In genomic region chr6:118869894-118870665, GRCh38 we compare ENCODE assay signal across 19 cellular contexts. TPM values are rescaled to one million over a fixed set of nuclear protein-coding genes. Genes with fewer than 3 reads are reported as not detected.
DNase-seq lines count a peak whose midpoint lies in the region; ATAC-seq, FAIRE-seq and TF ChIP-seq lines count a peak whose summit lies in the region.
"Had no signal": no experiment of that assay in that cellular context is flagged by ENCODE, and none has a peak within 500 bp of the region (broad histone marks: within the 10 kb centered on the region; RNA-seq: fewer than 3 reads in every experiment).

No MANE protein-coding gene starts in this region.

- dilution Hi-C loops in keratinocyte (cut with MboI; ENCODE audit: extremely low pct_ligation_motif_present, low sequenced_read_pairs): no loop called here

- H3K9me3 Mint-ChIP-seq in stimulated activated naive CD8-positive, alpha-beta T cell treated with anti-CD3 and anti-CD28 coated beads, Interleukin-15, amount 100 ng/mL, for 72 hours: peaks cover 13 to 26% of the 10 kb centered on the region in 2 donors
- H3K9me3 Mint-ChIP-seq in activated CD4-positive, alpha-beta memory T cell treated with anti-CD3 and anti-CD28 coated beads, Interleukin-2, amount 10 ng/mL, durations not matched to agents 7 days and 5 days: peaks cover 15% of the 10 kb centered on the region

- in situ Hi-C loops in astrocyte of the spinal cord (cut with HindIII; ENCODE audit: low sequenced_read_pairs): no loop called here

- H3K9ac ChIP-seq in keratinocyte (ENCODE audit: control insufficient read depth, extremely low read depth, insufficient read depth, low read length): no peak overlapping the region

- H3K27ac ChIP-seq in keratinocyte (ENCODE audit: control insufficient read depth, insufficient read depth, low read length) (no peak overlapping the region), SJCRH30 (no peak overlapping the region)
- H3K27ac ChIP-seq: HL-60, left ventricle myocardium inferior, psoas muscle, tibial nerve, WERI-Rb-1 had no signal

- CTCF ChIA-PET in activated CD4-positive, alpha-beta memory T cell treated with anti-CD3 and anti-CD28 coated beads, Interleukin-2, amount 10 ng/mL, durations not matched to agents 7 days and 5 days (lab: Charles Lee): no interaction called here

- H3K9me1 ChIP-seq in keratinocyte (ENCODE audit: control insufficient read depth, extremely low read depth, insufficient read depth, low read length): no peaks in the 10 kb centered on the region

- no peak overlapping the region for H3K4me3 ChIP-seq in astrocyte of the spinal cord (ENCODE audit: low read depth, low read length)
- no peak overlapping the region for H3K4me3 ChIP-seq in keratinocyte (ENCODE audit: control insufficient read depth in 2 of 3, extremely low read depth in 1 of 3, insufficient read depth in 2 of 3, low read depth in 1 of 3, low read length in 3 of 3)
- no peak overlapping the region for H3K4me3 ChIP-seq in SJCRH30
- H3K4me3 ChIP-seq: left ventricle myocardium inferior, psoas muscle, tibial nerve had no signal

- no peaks in the 10 kb centered on the region for H4K20me1 ChIP-seq in keratinocyte (ENCODE audit: control insufficient read depth, extremely low read depth, insufficient read depth, low read length)

- H3K4me3 Mint-ChIP-seq in stimulated activated naive CD8-positive, alpha-beta T cell treated with anti-CD3 and anti-CD28 coated beads, Interleukin-15, amount 100 ng/mL, for 72 hours: peak overlapping the region in 1 of 2 donors; percentile 29
- H3K4me3 Mint-ChIP-seq in activated CD4-positive, alpha-beta memory T cell treated with anti-CD3 and anti-CD28 coated beads, Interleukin-2, amount 10 ng/mL, durations not matched to agents 7 days and 5 days: no peak overlapping the region
- H3K4me3 Mint-ChIP-seq: activated naive CD8-positive, alpha-beta T cell treated with anti-CD3 and anti-CD28 coated beads, Interleukin-2, amount 10 ng/mL, durations not matched to agents 7 days and 5 days; naive B cell had no signal

- ATAC-seq in stimulated activated naive CD8-positive, alpha-beta T cell treated with anti-CD3 and anti-CD28 coated beads, Interleukin-15, Interleukin-2, amounts not matched to agents 100 U/mL and 50 U/mL, for 24 hours: peak; percentile 49
- ATAC-seq in stimulated activated naive CD8-positive, alpha-beta T cell treated with anti-CD3 and anti-CD28 coated beads, Interleukin-15, amount 100 ng/mL, for 72 hours: no peak
- ATAC-seq: psoas muscle had no signal

- H3K36me3 Mint-ChIP-seq in activated CD4-positive, alpha-beta memory T cell treated with anti-CD3 and anti-CD28 coated beads, Interleukin-2, amount 10 ng/mL, durations not matched to agents 7 days and 5 days (ENCODE audit: low read depth): peaks cover 30% of the 10 kb centered on the region

- peak overlapping the region in 1 of 2 donors; percentile 23 for H3K27ac Mint-ChIP-seq in stimulated activated naive CD8-positive, alpha-beta T cell treated with anti-CD3 and anti-CD28 coated beads, Interleukin-15, amount 100 ng/mL, for 72 hours
- no peak overlapping the region for H3K27ac Mint-ChIP-seq in activated CD4-positive, alpha-beta memory T cell treated with anti-CD3 and anti-CD28 coated beads, Interleukin-2, amount 10 ng/mL, durations not matched to agents 7 days and 5 days
- H3K27ac Mint-ChIP-seq: activated naive CD8-positive, alpha-beta T cell treated with anti-CD3 and anti-CD28 coated beads, Interleukin-2, amount 10 ng/mL, durations not matched to agents 7 days and 5 days had no signal

- H2AFZ ChIP-seq in keratinocyte (ENCODE audit: control insufficient read depth, low read length): no peak overlapping the region

- H3K4me1 ChIP-seq in keratinocyte (ENCODE audit: control insufficient read depth, extremely low read depth, insufficient read depth, low read length): peaks cover 6% of the 10 kb centered on the region
- no peaks in the 10 kb centered on the region for H3K4me1 ChIP-seq in SJCRH30
- H3K4me1 ChIP-seq: tibial nerve had no signal

- H3K36me3 ChIP-seq in keratinocyte (ENCODE audit: control insufficient read depth in 2 of 2, extremely low read depth in 1 of 2, insufficient read depth in 2 of 2, low read length in 2 of 2) (no peaks in the 10 kb centered on the region), SJCRH30 (no peaks in the 10 kb centered on the region)
- H3K36me3 ChIP-seq: left ventricle myocardium inferior, tibial nerve, WERI-Rb-1 had no signal

- H3K4me2 ChIP-seq in keratinocyte (ENCODE audit: control insufficient read depth, extremely low read depth, insufficient read depth, low read depth, low read length): peak overlapping the region; percentile 26

- H3K27me3 ChIP-seq in keratinocyte (ENCODE audit: control insufficient read depth, extremely low read depth, insufficient read depth, low read length) (no peaks in the 10 kb centered on the region), SJCRH30 (no peaks in the 10 kb centered on the region)
- H3K27me3 ChIP-seq: tibial nerve had no signal

- no peaks in the 10 kb centered on the region for H3K79me2 ChIP-seq in keratinocyte (ENCODE audit: control insufficient read depth, insufficient read depth, low read length)

- FAIRE-seq in keratinocyte (lab: Jason Lieb, UNC): peak; percentile 5

- POLR2A ChIA-PET in activated CD4-positive, alpha-beta memory T cell treated with anti-CD3 and anti-CD28 coated beads, Interleukin-2, amount 10 ng/mL, durations not matched to agents 7 days and 5 days (lab: Charles Lee): no interaction called here

- TF ChIP-seq CTCF in astrocyte of the spinal cord (IDR thresholded peaks at IDR 0.05; ENCODE audit: low read depth, low read length) (no peak), keratinocyte (optimal IDR thresholded peaks at IDR 0.05 in 1 of 3, IDR thresholded peaks at IDR 0.05 in 1 of 3, conservative IDR thresholded peaks at IDR 0.05 in 1 of 3; ENCODE audit: extremely low read depth in 1 of 3, insufficient read depth in 2 of 3, low read length in 3 of 3) (no peak)

- H3K27me3 Mint-ChIP-seq in stimulated activated naive CD8-positive, alpha-beta T cell treated with anti-CD3 and anti-CD28 coated beads, Interleukin-15, amount 100 ng/mL, for 72 hours: no peaks in the 10 kb centered on the region
- no peaks in the 10 kb centered on the region for H3K27me3 Mint-ChIP-seq in activated CD4-positive, alpha-beta memory T cell treated with anti-CD3 and anti-CD28 coated beads, Interleukin-2, amount 10 ng/mL, durations not matched to agents 7 days and 5 days
- H3K27me3 Mint-ChIP-seq: activated naive CD8-positive, alpha-beta T cell treated with anti-CD3 and anti-CD28 coated beads, Interleukin-2, amount 10 ng/mL, durations not matched to agents 7 days and 5 days; naive B cell had no signal

- no peak for DNase-seq in stimulated activated naive CD8-positive, alpha-beta T cell treated with anti-CD3 and anti-CD28 coated beads, Interleukin-15, Interleukin-2, amounts not matched to agents 100 U/mL and 50 U/mL, for 24 hours
- DNase-seq in stimulated activated naive CD8-positive, alpha-beta T cell treated with anti-CD3 and anti-CD28 coated beads, Interleukin-15, amount 100 ng/mL, for 72 hours: no peak
- DNase-seq in astrocyte of the spinal cord (ENCODE audit: low read depth, low spot score) (peak; percentile 48), keratinocyte (ENCODE audit: low read depth, low spot score) (no peak), SJCRH30 (no peak)
- DNase-seq in effector CD4-positive, alpha-beta T cell: no peak
- DNase-seq in activated CD8-positive, alpha-beta memory T cell treated with anti-CD3 and anti-CD28 coated beads, Interleukin-2, amount 50 U/mL, for 48 hours: no peak
- no peak for DNase-seq in activated CD4-positive, alpha-beta memory T cell treated with anti-CD3 and anti-CD28 coated beads, Interleukin-2, amount 10 ng/mL, durations not matched to agents 7 days and 5 days
- DNase-seq: activated naive CD8-positive, alpha-beta T cell treated with anti-CD3 and anti-CD28 coated beads, Interleukin-2, amount 10 ng/mL, durations not matched to agents 7 days and 5 days; erythroblast; hypothalamus; left ventricle myocardium inferior; naive B cell; NCI-H2029; NCI-H524; psoas muscle; WERI-Rb-1 had no signal

- H3K4me1 Mint-ChIP-seq in stimulated activated naive CD8-positive, alpha-beta T cell treated with anti-CD3 and anti-CD28 coated beads, Interleukin-15, amount 100 ng/mL, for 72 hours: peaks cover 63% of the 10 kb centered on the region
- peaks cover 20% of the 10 kb centered on the region for H3K4me1 Mint-ChIP-seq in activated CD4-positive, alpha-beta memory T cell treated with anti-CD3 and anti-CD28 coated beads, Interleukin-2, amount 10 ng/mL, durations not matched to agents 7 days and 5 days

- H3K9me3 ChIP-seq in keratinocyte (ENCODE audit: control insufficient read depth, low read depth, low read length) (no peaks in the 10 kb centered on the region), SJCRH30 (replicated peaks) (peaks cover 4% of the 10 kb centered on the region; the same call in 1 of the 2 replicates)
- H3K9me3 ChIP-seq: psoas muscle, tibial nerve had no signal

RNA-seq across cellular contexts. Expression of gene ASF1A, which starts 23.9 kb away (rescaled TPM):
- polyA plus RNA-seq in keratinocyte: 9.6 to 19.9 TPM (median 10.1 TPM) in 3 replicates
- 35.8 TPM for polyA plus RNA-seq in keratinocyte (2011; ENCODE audit: low read depth)
- polyA plus RNA-seq in keratinocyte (2011; cell fraction: cytosol; rRNA removed): 8.1 and 16.9 TPM in 2 replicates
- 8.2 and 9.6 TPM in 2 replicates for polyA plus RNA-seq in keratinocyte (2011; cell fraction: nucleus; rRNA removed)
- polyA plus RNA-seq in keratinocyte (2012; ENCODE audit: low replicate concordance): 11.2 and 13.0 TPM in 2 replicates
- 0.20 to 8.2 TPM (median 4.1 TPM) in 3 replicates for polyA minus RNA-seq in keratinocyte
- 8.8 TPM for polyA minus RNA-seq in keratinocyte (2011; cell fraction: cytosol; rRNA and poly(A)+ RNA removed)
- 3.6 and 4.9 TPM in 2 replicates for polyA minus RNA-seq in keratinocyte (2011; cell fraction: nucleus; rRNA and poly(A)+ RNA removed)
- total RNA-seq in SJCRH30 (2014; rRNA removed; shearing (Covaris generic)): 27.4 and 29.7 TPM in 2 replicates
- 10 to 100 TPM; 55.7 to 59.8 TPM for total RNA-seq in activated CD4-positive, alpha-beta memory T cell treated with anti-CD3 and anti-CD28 coated beads, Interleukin-2, amount 10 ng/mL, durations not matched to agents 7 days and 5 days
